In genomic region chr9:16626577-16627130, GRCh38 we compare ENCODE assay signal across 9 cellular contexts.
DNase-seq lines count a peak whose midpoint lies in the region; ATAC-seq, FAIRE-seq and TF ChIP-seq lines count a peak whose summit lies in the region.
"Had no signal": no experiment of that assay in that cellular context is flagged by ENCODE, and none has a peak within 500 bp of the region (broad histone marks: within the 10 kb centered on the region; RNA-seq: fewer than 3 reads in every experiment).

No MANE protein-coding gene starts in this region.

- RAD21 ChIA-PET in GM12878 (lab: Charles Lee; ENCODE audit: unreplicated experiment) = no interaction called here

- H3K27ac ChIP-seq in GM12878 (ENCODE audit: control insufficient read depth, insufficient read depth) = no peak overlapping the region

- H2AFZ ChIP-seq in GM12878 (ENCODE audit: control insufficient read depth, low read depth, low read length) = no peak overlapping the region

- intact Hi-C loops in GM12878 (cut with micrococcal nuclease; ENCODE audit: unreplicated experiment) = no loop called here

- no peaks in the 10 kb centered on the region for H3K9me3 ChIP-seq in GM12878 (replicated peaks; ENCODE audit: control insufficient read depth, insufficient read depth, low read length)
- H3K9me3 ChIP-seq: Caco-2 had no signal

- no peaks in the 10 kb centered on the region for H3K79me2 ChIP-seq in GM12878 (ENCODE audit: control insufficient read depth, insufficient read depth, low read length)

- no TSS peak for BruUV-seq in GM12878 (replicated peaks; lab: Mats Ljungman, UMichigan)

- no peak for FAIRE-seq in GM12878 (lab: Jason Lieb, UNC)

- SMC1A ChIA-PET in GM12878 (lab: Charles Lee; ENCODE audit: uncharacterized antibody, unreplicated experiment) = interaction anchor here (1.7 kb wide), 1 partner anchor 360 kb away, joined by 4 read pairs; no protein-coding TSS in a partner anchor

- POLR2A ChIA-PET in GM12878 (lab: Charles Lee) = no interaction called here

- peaks cover 0 to 2% of the 10 kb centered on the region in 2 experiments; a peak in 1 of 4 replicates for H3K27me3 ChIP-seq in GM12878 (replicated peaks in 1 of 2; ENCODE audit: control insufficient read depth in 2 of 2, insufficient read depth in 2 of 2, low read length in 1 of 2)

- ATAC-seq in GM12878 (peak; percentile 80), GM19324 (IDR thresholded peaks at IDR 0.05; ENCODE audit: low FRiP score, unreplicated experiment) (no peak), HG02763 (IDR thresholded peaks at IDR 0.05; ENCODE audit: unreplicated experiment) (no peak)
- no peak for ATAC-seq in activated CD4-positive, CD25-positive, alpha-beta regulatory T cell treated with anti-CD3 and anti-CD28 coated beads, Interleukin-2, amount 50 U/mL, for 24 hours

- TF ChIP-seq POLR2A in GM12878 (IDR thresholded peaks at IDR 0.05; ENCODE audit: low read depth, low read length) = no peak

- DNase-seq in AG08395 (ENCODE audit: low spot score) (peak; percentile 73), M059J (ENCODE audit: low read depth) (peak; percentile 93), GM12878 (ENCODE audit: low read depth, low spot score) (no peak), left kidney (ENCODE audit: low read depth, low spot score) (peak; percentile 86), KBM-7 (no peak)
- DNase-seq: Caco-2 had no signal

- no peak overlapping the region for H3K4me2 ChIP-seq in GM12878 (ENCODE audit: control insufficient read depth, insufficient read depth)

- CTCF ChIA-PET in GM12878 (lab: Yijun Ruan, JAX) = interaction anchor here (1.0 to 1.6 kb wide), 2 partner anchors 8 to 24 kb away, joined by 3 to 4 read pairs; no protein-coding TSS in a partner anchor

- in situ Hi-C loops in GM12878 (cut with MboI) = no loop called here
- in situ Hi-C loops in KBM-7 (cut with MboI; ENCODE audit: low pct_unique_long_range_greater_than_20kb, low sequenced_read_pairs) = no loop called here

- TF ChIP-seq CTCF in GM12878 (IDR thresholded peaks at IDR 0.05 in 2 of 3, conservative IDR thresholded peaks at IDR 0.05 in 1 of 3; ENCODE audit: control insufficient read depth in 2 of 3, extremely low read depth in 1 of 3, insufficient read depth in 1 of 3, low read depth in 3 of 3, low read length in 3 of 3) = no peak

- no peak for TF ChIP-seq RAD21 in GM12878 (IDR thresholded peaks at IDR 0.05; ENCODE audit: insufficient read depth, low read depth, low read length)

- 32% methylated on average over 13 of the region's 13 CpGs for WGBS in GM12878 (ENCODE audit: insufficient coverage, insufficient replicate concordance, low lambda C conversion rate, missing lambda C conversion rate)

- no peaks in the 10 kb centered on the region for H3K4me1 ChIP-seq in GM12878 (ENCODE audit: control insufficient read depth, insufficient read depth, low read length)
- H3K4me1 ChIP-seq: Caco-2 had no signal

- no peak overlapping the region for H3K9ac ChIP-seq in GM12878 (ENCODE audit: control insufficient read depth, insufficient read depth, low read length)

- H3K36me3 ChIP-seq in GM12878 (ENCODE audit: control insufficient read depth in 2 of 2, insufficient read depth in 2 of 2, low read length in 1 of 2) = no peaks in the 10 kb centered on the region

- no peak for TF ChIP-seq EP300 in GM12878 (IDR thresholded peaks at IDR 0.05; ENCODE audit: borderline replicate concordance in 1 of 2, control insufficient read depth in 1 of 2, low read depth in 2 of 2, low read length in 2 of 2)

- H3K4me3 ChIP-seq in GM12878 = no peak overlapping the region

- no peaks in the 10 kb centered on the region for H4K20me1 ChIP-seq in GM12878 (ENCODE audit: control insufficient read depth, insufficient read depth)

TF ChIP-seq in GM12878, 131 proteins besides CTCF, POLR2A, EP300 and RAD21:
- no peak for TF ChIP-seq ZBTB4 (CRISPR knock-in tag; IDR thresholded peaks at IDR 0.05)
- 0 out of 4 replicates have a peak, but pooled peaks of 1 of the 2 experiments have one; percentile 19 for TF ChIP-seq IKZF2 (IDR thresholded peaks at IDR 0.05)

Comparison
In these comparisons a context has a peak if more than half of its experiments do, and no peak if none do; other contexts are left out.
1. DNase-seq: peak in AG08395 (single experiment), M059J (single experiment) and left kidney (single experiment); none in GM12878 (single experiment) and KBM-7 (single experiment).